ENCODE assay signal across 1 cellular context in genomic region chr10:3740157-3740871, GRCh38.
TF ChIP-seq lines count a peak whose summit lies in the region.

No MANE protein-coding gene starts in this region.

TF ChIP-seq in HepG2, 621 proteins besides CTCF, POLR2A, EP300 and RAD21 (continued from another document and continues in another):
- TF ChIP-seq ZNF142 (CRISPR knock-in tag; IDR thresholded peaks at IDR 0.05) (no peak), NFATC3 (CRISPR knock-in tag; IDR thresholded peaks at IDR 0.05) (no peak), MATR3 (CRISPR knock-in tag; IDR thresholded peaks at IDR 0.05) (no peak), ZSCAN20 (CRISPR knock-in tag; IDR thresholded peaks at IDR 0.05; ENCODE audit: borderline replicate concordance) (no peak), ZNF326 (CRISPR knock-in tag; IDR thresholded peaks at IDR 0.05; ENCODE audit: borderline replicate concordance) (no peak), ZNF598 (CRISPR knock-in tag; IDR thresholded peaks at IDR 0.05; ENCODE audit: borderline replicate concordance) (no peak), THAP11 (CRISPR knock-in tag; IDR thresholded peaks at IDR 0.05) (no peak), ZNF790 (CRISPR knock-in tag; IDR thresholded peaks at IDR 0.05; ENCODE audit: borderline replicate concordance) (no peak), SP1 (IDR thresholded peaks at IDR 0.05) (no peak), SP1 (CRISPR knock-in tag; IDR thresholded peaks at IDR 0.05) (no peak), ZNF660 (CRISPR knock-in tag; IDR thresholded peaks at IDR 0.05; ENCODE audit: borderline replicate concordance, low read depth) (no peak), SNAPC5 (CRISPR knock-in tag; IDR thresholded peaks at IDR 0.05; ENCODE audit: borderline replicate concordance) (no peak), HMG20A (CRISPR knock-in tag; IDR thresholded peaks at IDR 0.05; ENCODE audit: borderline replicate concordance) (peak; percentile 79; the same call in 1 of the 2 replicates), AGO1 (IDR thresholded peaks at IDR 0.05; ENCODE audit: low read depth, low read length, poor library complexity, severe bottlenecking) (no peak), ZFP36L1 (CRISPR knock-in tag; IDR thresholded peaks at IDR 0.05) (no peak), SIN3B (IDR thresholded peaks at IDR 0.05; ENCODE audit: low read length) (no peak), CCDC6 (CRISPR knock-in tag; IDR thresholded peaks at IDR 0.05) (no peak), ZNF383 (CRISPR knock-in tag; IDR thresholded peaks at IDR 0.05; ENCODE audit: borderline replicate concordance) (no peak), IKZF1 (IDR thresholded peaks at IDR 0.05) (no peak), ZNF484 (CRISPR knock-in tag; IDR thresholded peaks at IDR 0.05; ENCODE audit: borderline replicate concordance, low read depth) (no peak), FOXP1 (IDR thresholded peaks at IDR 0.05) (no peak), FOXP1 (CRISPR knock-in tag; IDR thresholded peaks at IDR 0.05) (peak; percentile 81), ZBTB39 (CRISPR knock-in tag; IDR thresholded peaks at IDR 0.05) (peak; percentile 98), ZNF780A (CRISPR knock-in tag; IDR thresholded peaks at IDR 0.05) (no peak), ZNF747 (CRISPR knock-in tag; IDR thresholded peaks at IDR 0.05; ENCODE audit: borderline replicate concordance) (no peak), ZNF646 (CRISPR knock-in tag; IDR thresholded peaks at IDR 0.05) (no peak), JUN (CRISPR knock-in tag; IDR thresholded peaks at IDR 0.05) (peak; percentile 74), DMTF1 (CRISPR knock-in tag; IDR thresholded peaks at IDR 0.05) (no peak), ZNF121 (CRISPR knock-in tag; IDR thresholded peaks at IDR 0.05) (no peak), SUZ12 (IDR thresholded peaks at IDR 0.05; ENCODE audit: low read depth, low read length) (no peak), POGZ (CRISPR knock-in tag; IDR thresholded peaks at IDR 0.05) (peak; percentile 69; the same call in 1 of the 2 replicates)
- TF ChIP-seq, protein P1, sequence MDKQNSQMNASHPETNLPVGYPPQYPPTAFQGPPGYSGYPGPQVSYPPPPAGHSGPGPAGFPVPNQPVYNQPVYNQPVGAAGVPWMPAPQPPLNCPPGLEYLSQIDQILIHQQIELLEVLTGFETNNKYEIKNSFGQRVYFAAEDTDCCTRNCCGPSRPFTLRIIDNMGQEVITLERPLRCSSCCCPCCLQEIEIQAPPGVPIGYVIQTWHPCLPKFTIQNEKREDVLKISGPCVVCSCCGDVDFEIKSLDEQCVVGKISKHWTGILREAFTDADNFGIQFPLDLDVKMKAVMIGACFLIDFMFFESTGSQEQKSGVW (CRISPR knock-in tag; IDR thresholded peaks at IDR 0.05; ENCODE audit: borderline replicate concordance): no peak
- TF ChIP-seq, protein P2, sequence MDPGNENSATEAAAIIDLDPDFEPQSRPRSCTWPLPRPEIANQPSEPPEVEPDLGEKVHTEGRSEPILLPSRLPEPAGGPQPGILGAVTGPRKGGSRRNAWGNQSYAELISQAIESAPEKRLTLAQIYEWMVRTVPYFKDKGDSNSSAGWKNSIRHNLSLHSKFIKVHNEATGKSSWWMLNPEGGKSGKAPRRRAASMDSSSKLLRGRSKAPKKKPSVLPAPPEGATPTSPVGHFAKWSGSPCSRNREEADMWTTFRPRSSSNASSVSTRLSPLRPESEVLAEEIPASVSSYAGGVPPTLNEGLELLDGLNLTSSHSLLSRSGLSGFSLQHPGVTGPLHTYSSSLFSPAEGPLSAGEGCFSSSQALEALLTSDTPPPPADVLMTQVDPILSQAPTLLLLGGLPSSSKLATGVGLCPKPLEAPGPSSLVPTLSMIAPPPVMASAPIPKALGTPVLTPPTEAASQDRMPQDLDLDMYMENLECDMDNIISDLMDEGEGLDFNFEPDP (CRISPR knock-in tag; conservative IDR thresholded peaks at IDR 0.05): no peak
- TF ChIP-seq, protein P3, sequence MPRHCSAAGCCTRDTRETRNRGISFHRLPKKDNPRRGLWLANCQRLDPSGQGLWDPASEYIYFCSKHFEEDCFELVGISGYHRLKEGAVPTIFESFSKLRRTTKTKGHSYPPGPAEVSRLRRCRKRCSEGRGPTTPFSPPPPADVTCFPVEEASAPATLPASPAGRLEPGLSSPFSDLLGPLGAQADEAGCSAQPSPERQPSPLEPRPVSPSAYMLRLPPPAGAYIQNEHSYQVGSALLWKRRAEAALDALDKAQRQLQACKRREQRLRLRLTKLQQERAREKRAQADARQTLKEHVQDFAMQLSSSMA (CRISPR knock-in tag; IDR thresholded peaks at IDR 0.05): no peak
- TF ChIP-seq, protein P4, sequence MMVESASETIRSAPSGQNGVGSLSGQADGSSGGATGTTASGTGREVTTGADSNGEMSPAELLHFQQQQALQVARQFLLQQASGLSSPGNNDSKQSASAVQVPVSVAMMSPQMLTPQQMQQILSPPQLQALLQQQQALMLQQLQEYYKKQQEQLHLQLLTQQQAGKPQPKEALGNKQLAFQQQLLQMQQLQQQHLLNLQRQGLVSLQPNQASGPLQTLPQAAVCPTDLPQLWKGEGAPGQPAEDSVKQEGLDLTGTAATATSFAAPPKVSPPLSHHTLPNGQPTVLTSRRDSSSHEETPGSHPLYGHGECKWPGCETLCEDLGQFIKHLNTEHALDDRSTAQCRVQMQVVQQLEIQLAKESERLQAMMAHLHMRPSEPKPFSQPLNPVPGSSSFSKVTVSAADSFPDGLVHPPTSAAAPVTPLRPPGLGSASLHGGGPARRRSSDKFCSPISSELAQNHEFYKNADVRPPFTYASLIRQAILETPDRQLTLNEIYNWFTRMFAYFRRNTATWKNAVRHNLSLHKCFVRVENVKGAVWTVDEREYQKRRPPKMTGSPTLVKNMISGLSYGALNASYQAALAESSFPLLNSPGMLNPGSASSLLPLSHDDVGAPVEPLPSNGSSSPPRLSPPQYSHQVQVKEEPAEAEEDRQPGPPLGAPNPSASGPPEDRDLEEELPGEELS (CRISPR knock-in tag; IDR thresholded peaks at IDR 0.05): peak; percentile 91
